ENCODE assay signal across 8 cellular contexts in genomic region chr1:108193333-108193732, GRCh38. TPM values are rescaled to one million over a fixed set of nuclear protein-coding genes. Genes with fewer than 3 reads are reported as not detected.
"Had no signal": no experiment of that assay in that cellular context is flagged by ENCODE, and none has a peak within 500 bp of the region (broad histone marks: within the 10 kb centered on the region; RNA-seq: fewer than 3 reads in every experiment).

No MANE protein-coding gene starts in this region.

- H2AFZ ChIP-seq: GM23248 had no signal

- DNase-seq: GM23248, GOT3, H7, IMR-90, KBM-7 had no signal

- H3K27ac ChIP-seq: GM23248 had no signal

- H3K9ac ChIP-seq: GM23248 had no signal

- H3K9me3 ChIP-seq: HAP-1 had no signal

- H3K4me3 ChIP-seq: GM23248, HAP-1 had no signal

RNA-seq across cellular contexts. Expression of gene NBPF4, which starts 50.5 kb away (rescaled TPM):
- total RNA-seq: GM23248, H4, H7, HT-29, IMR-90 had no signal
